In genomic region chr6:161140554-161140875, GRCh38 we compare ENCODE assay signal across 1 cellular context.
TF ChIP-seq lines count a peak whose summit lies in the region.

No MANE protein-coding gene starts in this region.

TF ChIP-seq in K562, 482 proteins besides CTCF, POLR2A, EP300 and RAD21 (continued from another document):
- TF ChIP-seq ZBTB33 (CRISPR knock-in tag; IDR thresholded peaks at IDR 0.05), result peak; percentile 7; the same call in 1 of the 2 replicates
- TF ChIP-seq RHOXF2B (CRISPR knock-in tag; conservative IDR thresholded peaks at IDR 0.05), result no peak
- no peak for TF ChIP-seq ZZZ3 (IDR thresholded peaks at IDR 0.05)
- 0 out of 2 replicates have a peak, but pooled peaks have one; percentile 26 for TF ChIP-seq CBFB (CRISPR knock-in tag; IDR thresholded peaks at IDR 0.05)
- no peak for TF ChIP-seq XRCC4 (IDR thresholded peaks at IDR 0.05; ENCODE audit: extremely low read depth, insufficient read depth, insufficient read length)
- no peak for TF ChIP-seq RBM17 (IDR thresholded peaks at IDR 0.05; ENCODE audit: borderline replicate concordance, low read depth, low read length)
- no peak for TF ChIP-seq KHSRP (IDR thresholded peaks at IDR 0.05)
- TF ChIP-seq NR2C2 (CRISPR knock-in tag; IDR thresholded peaks at IDR 0.05), result no peak
- TF ChIP-seq NR2C2 (tag; IDR thresholded peaks at IDR 0.05), result no peak
- 0 out of 2 replicates have a peak, but pooled peaks have one; percentile 7 for TF ChIP-seq ZNF143 (CRISPR knock-in tag; IDR thresholded peaks at IDR 0.05)
- TF ChIP-seq TRIM28 (IDR thresholded peaks at IDR 0.05), result no peak
- TF ChIP-seq RBM22 (IDR thresholded peaks at IDR 0.05; ENCODE audit: low read depth, low read length, poor library complexity, severe bottlenecking), result peak; percentile 49
- TF ChIP-seq KLF6 (CRISPR knock-in tag; IDR thresholded peaks at IDR 0.05; ENCODE audit: borderline replicate concordance), result no peak
- TF ChIP-seq HNRNPLL (IDR thresholded peaks at IDR 0.05; ENCODE audit: low read depth, low read length, poor library complexity, severe bottlenecking), result no peak
- no peak for TF ChIP-seq NFXL1 (CRISPR knock-in tag; IDR thresholded peaks at IDR 0.05)
- TF ChIP-seq SFPQ (IDR thresholded peaks at IDR 0.05; ENCODE audit: low read depth, low read length), result no peak
- no peak for TF ChIP-seq ELK1 (CRISPR knock-in tag; IDR thresholded peaks at IDR 0.05)
- TF ChIP-seq SMARCE1 (IDR thresholded peaks at IDR 0.05), result no peak
